In genomic region chr10:73060738-73061635, GRCh38 we compare ENCODE assay signal across 10 cellular contexts. TPM values are rescaled to one million over a fixed set of nuclear protein-coding genes. Genes with fewer than 3 reads are reported as not detected.
A peak's percentile ranks its signal among the peaks of the same experiment; 100 is the strongest.
DNase-seq lines count a peak whose midpoint lies in the region; ATAC-seq and TF ChIP-seq lines count a peak whose summit lies in the region.
"Had no signal": no experiment of that assay in that cellular context is flagged by ENCODE, and none has a peak within 500 bp of the region (broad histone marks: within the 10 kb centered on the region; RNA-seq: fewer than 3 reads in every experiment).

No MANE protein-coding gene starts in this region.

- H3K9me3 Mint-ChIP-seq in neural progenitor cell = no peaks in the 10 kb centered on the region
- H3K9me3 Mint-ChIP-seq: naive thymus-derived CD8-positive, alpha-beta T cell had no signal

- no peak for ATAC-seq in GM18858 (IDR thresholded peaks at IDR 0.05; ENCODE audit: unreplicated experiment)
- no peak for ATAC-seq in HG02870 (IDR thresholded peaks at IDR 0.05; ENCODE audit: unreplicated experiment)

- peaks cover 8% of the 10 kb centered on the region for H3K36me3 ChIP-seq in neural progenitor cell

- H3K27ac ChIP-seq in neural progenitor cell = no peak overlapping the region
- H3K27ac ChIP-seq: SJSA1 had no signal

- H3K36me3 Mint-ChIP-seq in neural progenitor cell = peaks cover 24% of the 10 kb centered on the region

- TF ChIP-seq CTCF in epithelial cell of proximal tubule (conservative IDR thresholded peaks at IDR 0.05; ENCODE audit: low read depth, low read length) (peak; percentile 54), neural progenitor cell (IDR thresholded peaks at IDR 0.05) (peak; percentile 57)

- no peak overlapping the region for H3K4me2 ChIP-seq in neural progenitor cell

- no peak overlapping the region for H3K27ac Mint-ChIP-seq in neural progenitor cell

- H4K20me1 ChIP-seq in neural progenitor cell (ENCODE audit: low read depth) = peaks cover 17% of the 10 kb centered on the region

- peaks cover 2% of the 10 kb centered on the region for H3K27me3 Mint-ChIP-seq in neural progenitor cell (ENCODE audit: insufficient read depth, low read depth)
- H3K27me3 Mint-ChIP-seq: naive thymus-derived CD8-positive, alpha-beta T cell had no signal

- no peak overlapping the region for H3K4me3 ChIP-seq in epithelial cell of proximal tubule (ENCODE audit: low read depth, low read length)
- no peak overlapping the region for H3K4me3 ChIP-seq in neural progenitor cell
- H3K4me3 ChIP-seq: SJSA1 had no signal

- no peaks in the 10 kb centered on the region for H3K79me2 ChIP-seq in neural progenitor cell (ENCODE audit: low read depth)

- no peaks in the 10 kb centered on the region for H3K9me3 ChIP-seq in neural progenitor cell (ENCODE audit: low read depth)
- H3K9me3 ChIP-seq: SJSA1 had no signal

- no peaks in the 10 kb centered on the region for H3K4me1 ChIP-seq in neural progenitor cell
- H3K4me1 ChIP-seq: SJSA1 had no signal

- H3K4me3 Mint-ChIP-seq in neural progenitor cell = no peak overlapping the region
- H3K4me3 Mint-ChIP-seq: naive thymus-derived CD8-positive, alpha-beta T cell had no signal

- H3F3A ChIP-seq in neural progenitor cell (ENCODE audit: low read depth) = no peaks in the 10 kb centered on the region

- H2AFZ ChIP-seq in neural progenitor cell (replicated peaks) = no peak overlapping the region

- no peaks in the 10 kb centered on the region for H3K4me1 Mint-ChIP-seq in neural progenitor cell

- DNase-seq in D341Med (ENCODE audit: low spot score) (peak; percentile 38), H4 (ENCODE audit: low spot score) (peak; percentile 13), OCI-M1 (lab: John Stamatoyannopoulos, UW) (peak; percentile 88), epithelial cell of proximal tubule (ENCODE audit: low read depth) (no peak), neural progenitor cell (ENCODE audit: low spot score) (peak; percentile 36)
- DNase-seq in stimulated activated CD4-positive, alpha-beta T cell treated with anti-CD3 and anti-CD28 coated beads, Interleukin-2, amount 100 ng/mL, for 48 hours = no peak

- no peak overlapping the region for H3K9ac ChIP-seq in neural progenitor cell

- H3K27me3 ChIP-seq in neural progenitor cell = no peaks in the 10 kb centered on the region
- H3K27me3 ChIP-seq: SJSA1 had no signal

RNA-seq across cellular contexts. Expression of gene P4HA1, which starts 35.7 kb away (rescaled TPM):
- 105 and 109 TPM in 2 replicates for total RNA-seq in H4 (2014; rRNA removed; shearing (Covaris generic))
- 22.6 and 116 TPM in 2 replicates for total RNA-seq in epithelial cell of proximal tubule
- 144 and 200 TPM in 2 replicates for total RNA-seq in neural progenitor cell (ENCODE audit: low replicate concordance)

RNA-seq across cellular contexts. Expression of gene NUDT13, which starts 49.3 kb away (rescaled TPM):
- 1.1 and 2.0 TPM in 2 replicates for total RNA-seq in H4 (2014; rRNA removed; shearing (Covaris generic))
- 2.9 and 3.6 TPM in 2 replicates for total RNA-seq in epithelial cell of proximal tubule
- total RNA-seq in neural progenitor cell (ENCODE audit: low replicate concordance) = 2.4 and 3.0 TPM in 2 replicates

Comparison
In these comparisons a context has a peak if more than half of its experiments do, and no peak if none do; other contexts are left out.
1. DNase-seq: peak in D341Med (single experiment), H4 (single experiment), OCI-M1 (single experiment) and neural progenitor cell (single experiment); none in epithelial cell of proximal tubule (single experiment) and stimulated activated CD4-positive, alpha-beta T cell treated with anti-CD3 and anti-CD28 coated beads, Interleukin-2, amount 100 ng/mL, for 48 hours (0 of 2).